In the genomic region with DNA sequence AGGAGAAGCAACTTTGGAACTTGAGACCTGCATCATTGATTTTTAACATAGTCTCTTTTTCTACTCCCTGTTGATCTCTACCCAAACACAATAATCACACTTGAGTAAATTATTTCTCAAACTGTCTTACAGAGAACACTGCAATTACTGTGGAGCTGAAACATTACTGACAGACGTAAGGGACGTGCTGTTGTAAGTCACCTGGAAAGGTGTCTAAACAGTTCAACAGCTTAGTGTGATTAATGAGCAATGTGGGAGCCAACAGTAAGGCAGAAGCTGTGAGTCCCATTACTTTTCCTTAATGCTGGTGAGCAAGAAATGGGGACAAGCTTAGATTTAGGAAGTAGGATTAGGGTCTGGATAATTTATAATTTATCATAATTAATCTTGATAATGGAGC, we compare ENCODE assay signal across 21 cellular contexts.
"Had no signal": no experiment of that assay in that cellular context is flagged by ENCODE, and none has a peak within 500 bp of the region (broad histone marks: within the 10 kb centered on the region; RNA-seq: fewer than 3 reads in every experiment).

No MANE protein-coding gene starts in this region.

- DNase-seq: islet precursor cell; left ventricle myocardium inferior; mesendoderm; naive B cell; natural killer cell; nephron progenitor cell; ovary; right lobe of liver; stimulated activated CD4-positive, alpha-beta T cell treated with anti-CD3 and anti-CD28 coated beads, Interleukin-1b, Interleukin-23, amount 100 ng/mL, for 48 hours; stimulated activated CD4-positive, alpha-beta T cell treated with anti-CD3 and anti-CD28 coated beads, Interleukin-2, amount 100 ng/mL, for 48 hours; stimulated activated CD4-positive, alpha-beta T cell treated with anti-CD3 and anti-CD28 coated beads, Interleukin-4, amount 100 ng/mL, for 4 hours; stimulated activated CD8-positive, alpha-beta memory T cell treated with anti-CD3 and anti-CD28 coated beads, Interleukin-4, amount 100 ng/mL, for 48 hours; stimulated activated naive CD4-positive, alpha-beta T cell treated with Interleukin-2 at 50 U/mL for 16 hours; stimulated activated naive CD8-positive, alpha-beta T cell treated with anti-CD3 and anti-CD28 coated beads, Interleukin-15, amount 100 ng/mL, for 72 hours; testis; thyroid gland; trophoblast cell; upper lobe of right lung had no signal

- H3K36me3 ChIP-seq: left ventricle myocardium inferior, ovary, right atrium auricular region, right lobe of liver, thyroid gland, upper lobe of right lung had no signal

- H3K4me3 ChIP-seq: left ventricle myocardium inferior, lung, ovary, right atrium auricular region, right lobe of liver, smooth muscle cell, testis, thyroid gland, upper lobe of right lung had no signal

- H3K27me3 ChIP-seq: ovary, right atrium auricular region, right lobe of liver, testis, thyroid gland, upper lobe of right lung had no signal

- H3K27ac ChIP-seq: left ventricle myocardium inferior, ovary, right atrium auricular region, right lobe of liver, testis, thyroid gland, upper lobe of right lung had no signal

- H3K4me2 ChIP-seq: smooth muscle cell had no signal

- H3K9me3 ChIP-seq: left ventricle myocardium inferior, ovary, right atrium auricular region, right lobe of liver, testis, thyroid gland, upper lobe of right lung had no signal
